Comparison of ENCODE assay signal across 15 cellular contexts in genomic region chr6:6176132-6176531, GRCh38.
A peak's percentile ranks its signal among the peaks of the same experiment; 100 is the strongest.
DNase-seq lines count a peak whose midpoint lies in the region; TF ChIP-seq lines count a peak whose summit lies in the region.
"Had no signal": no experiment of that assay in that cellular context is flagged by ENCODE, and none has a peak within 500 bp of the region (broad histone marks: within the 10 kb centered on the region; RNA-seq: fewer than 3 reads in every experiment).

No MANE protein-coding gene starts in this region.

- DNase-seq in NCI-H2029 (lab: John Stamatoyannopoulos, UW) (peak; percentile 3), NCI-H2029 treated with DMSO at 0.1 percent for 48 hours (lab: John Stamatoyannopoulos, UW) (no peak), MG63 (peak; percentile 45), kidney tubule cell (ENCODE audit: low spot score) (peak; percentile 47), brain microvascular endothelial cell (no peak), coronary artery (ENCODE audit: low spot score) (no peak), NK-92 (lab: John Stamatoyannopoulos, UW; ENCODE audit: unreplicated experiment) (no peak)
- DNase-seq: CD4-positive, alpha-beta memory T cell; DMS153; DMS79; GF-D8; H9 had no signal

- in situ Hi-C loops in brain microvascular endothelial cell (cut with HindIII; ENCODE audit: low pct_ligation_motif_present, low sequenced_read_pairs), result no loop called here

- no peak for TF ChIP-seq CTCF in brain microvascular endothelial cell (IDR thresholded peaks at IDR 0.05; ENCODE audit: low read depth, low read length, missing control alignments)
- TF ChIP-seq CTCF in coronary artery (IDR thresholded peaks at IDR 0.05), result no peak

- H3K9me3 ChIP-seq in MG63, result no peaks in the 10 kb centered on the region
- H3K9me3 ChIP-seq: A549, BLaER1 had no signal

- H3K27me3 ChIP-seq in MG63, result no peaks in the 10 kb centered on the region
- no peaks in the 10 kb centered on the region for H3K27me3 ChIP-seq in brain microvascular endothelial cell (replicated peaks)
- H3K27me3 ChIP-seq: BLaER1 had no signal

- H3K4me3 ChIP-seq in MG63 (no peak overlapping the region), brain microvascular endothelial cell (ENCODE audit: low read depth, low read length) (no peak overlapping the region), coronary artery (no peak overlapping the region)
- H3K4me3 ChIP-seq: A549, BLaER1 had no signal

- no peaks in the 10 kb centered on the region for H3K36me3 ChIP-seq in MG63
- no peaks in the 10 kb centered on the region for H3K36me3 ChIP-seq in brain microvascular endothelial cell (replicated peaks)
- H3K36me3 ChIP-seq: BLaER1 had no signal

- no peak overlapping the region for H3K27ac ChIP-seq in brain microvascular endothelial cell
- H3K27ac ChIP-seq in coronary artery, result no peak overlapping the region
- H3K27ac ChIP-seq: 22Rv1, A549, BLaER1 had no signal

Comparison
In these comparisons a context has a peak if more than half of its experiments do, and no peak if none do; other contexts are left out.
1. DNase-seq: peak in NCI-H2029 (single experiment), MG63 (single experiment) and kidney tubule cell (single experiment); none in NCI-H2029 treated with DMSO at 0.1 percent for 48 hours (single experiment), brain microvascular endothelial cell (single experiment), coronary artery (single experiment) and NK-92 (single experiment).